Comparison of ENCODE assay signal across 18 cellular contexts in the genomic region with DNA sequence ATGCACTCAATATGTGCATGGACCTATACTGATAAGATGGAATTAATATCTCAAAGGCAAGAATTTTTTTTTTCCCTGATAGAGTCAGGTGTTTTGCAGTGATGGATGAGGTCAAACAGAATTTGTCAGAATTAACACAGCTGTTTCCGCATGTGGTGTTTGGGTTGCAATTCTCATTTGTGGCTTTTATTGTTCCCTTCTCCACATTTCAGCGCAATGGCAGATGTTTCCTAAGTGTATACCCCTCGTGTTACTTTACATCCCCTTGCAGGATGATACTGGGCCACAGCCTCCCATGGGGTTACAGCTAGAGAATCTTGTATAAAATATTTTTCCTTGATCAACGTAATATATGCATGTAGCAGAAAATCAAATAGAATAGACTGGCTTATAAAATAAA.
"Had no signal": no experiment of that assay in that cellular context is flagged by ENCODE, and none has a peak within 500 bp of the region (broad histone marks: within the 10 kb centered on the region; RNA-seq: fewer than 3 reads in every experiment).

No MANE protein-coding gene starts in this region.

- DNase-seq: activated B cell treated with CpG ODN at 0.5 μM for 24 hours; activated CD4-positive, alpha-beta T cell treated with anti-CD3 and anti-CD28 coated beads, Interleukin-2, amount 10 ng/mL, durations not matched to agents 24 days and 14 days; activated CD8-positive, alpha-beta memory T cell treated with anti-CD3 and anti-CD28 coated beads, Interleukin-2, amount 50 U/mL, for 48 hours; activated naive CD4-positive, alpha-beta T cell; activated naive CD8-positive, alpha-beta T cell treated with anti-CD3 and anti-CD28 coated beads, Interleukin-2, amount 10 ng/mL, durations not matched to agents 7 days and 5 days; brain microvascular endothelial cell; effector CD8-positive, alpha-beta T cell; foreskin keratinocyte; heart left ventricle; left cardiac atrium; midbrain; psoas muscle; right lobe of liver; stimulated activated CD4-positive, alpha-beta T cell treated with anti-CD3 and anti-CD28 coated beads, Interleukin-4, amount 100 ng/mL, for 4 hours; stimulated activated CD8-positive, alpha-beta memory T cell treated with anti-CD3 and anti-CD28 coated beads, Interleukin-4, amount 100 ng/mL, for 48 hours; stimulated activated naive CD4-positive, alpha-beta T cell treated with Interleukin-2 at 50 U/mL for 16 hours; substantia nigra; uterus had no signal

- ATAC-seq: foreskin keratinocyte, heart left ventricle, left cardiac atrium, psoas muscle, right lobe of liver had no signal
